27 cellular contexts compared by ENCODE assay signal in genomic region chr6:128216917-128217316, GRCh38.
"Had no signal": no experiment of that assay in that cellular context is flagged by ENCODE, and none has a peak within 500 bp of the region (broad histone marks: within the 10 kb centered on the region; RNA-seq: fewer than 3 reads in every experiment).

No MANE protein-coding gene starts in this region.

- H3K4me1 ChIP-seq: suprapubic skin, testis, thyroid gland, tibial artery, tibial nerve, transverse colon, upper lobe of left lung, upper lobe of right lung, uterus, vagina had no signal

- DNase-seq: stimulated activated CD4-positive, alpha-beta T cell treated with anti-CD3 and anti-CD28 coated beads, Interleukin-2, amount 100 ng/mL, for 48 hours; stimulated activated CD4-positive, alpha-beta T cell treated with anti-CD3 and anti-CD28 coated beads, Interleukin-4, amount 100 ng/mL, for 1 hour; stimulated activated CD4-positive, alpha-beta T cell treated with anti-CD3 and anti-CD28 coated beads, Interleukin-4, amount 100 ng/mL, for 24 hours; stimulated activated CD4-positive, alpha-beta T cell treated with anti-CD3 and anti-CD28 coated beads, Interleukin-4, amount 100 ng/mL, for 4 hours; stimulated activated CD8-positive, alpha-beta memory T cell treated with anti-CD3 and anti-CD28 coated beads, Interleukin-4, amount 100 ng/mL, for 48 hours; stimulated activated naive B cell treated with anti-CD40 and anti-IgM and Interleukin-4, amounts not matched to agents 10 μg/mL and 1 μg/mL and 100 μg/mL, for 72 hours; stimulated activated naive CD4-positive, alpha-beta T cell; stimulated activated naive CD4-positive, alpha-beta T cell treated with Interleukin-2 at 50 U/mL for 16 hours; stimulated activated naive CD8-positive, alpha-beta T cell treated with anti-CD3 and anti-CD28 coated beads, Interleukin-15, amount 100 ng/mL, for 72 hours; stimulated activated naive CD8-positive, alpha-beta T cell treated with anti-CD3 and anti-CD28 coated beads, Interleukin-15, Interleukin-2, amounts not matched to agents 100 U/mL and 50 U/mL, for 24 hours; stomach; substantia nigra; testis; thyroid gland; tibial artery; transverse colon; trophoblast cell; upper lobe of left lung; upper lobe of right lung; uterus had no signal

- H3K27me3 ChIP-seq: stomach, suprapubic skin, testis, thyroid gland, tibial artery, tibial nerve, transverse colon, upper lobe of left lung, upper lobe of right lung, uterus, vagina had no signal

- FAIRE-seq: urothelium cell line had no signal

- H3K4me3 ChIP-seq: stomach, suprapubic skin, testis, thoracic aorta, thyroid gland, tibial artery, tibial nerve, transverse colon, upper lobe of left lung, upper lobe of right lung, uterus, vagina had no signal

- ATAC-seq: stimulated activated effector memory CD8-positive, alpha-beta T cell treated with anti-CD3 and anti-CD28 coated beads, Interleukin-12 subunit alpha, Interleukin-12 subunit beta, amount 100 ng/mL, for 72 hours; stimulated activated memory B cell treated with anti-CD40 and anti-IgM and Interleukin-4, amounts not matched to agents 10 μg/mL and 1 μg/mL and 100 μg/mL, for 72 hours; stimulated activated naive B cell treated with anti-CD40 and anti-IgM and Interleukin-4, amounts not matched to agents 10 μg/mL and 1 μg/mL and 100 μg/mL, for 72 hours; stimulated activated naive CD8-positive, alpha-beta T cell treated with anti-CD3 and anti-CD28 coated beads, Interleukin-15, amount 100 ng/mL, for 72 hours; stimulated activated naive CD8-positive, alpha-beta T cell treated with anti-CD3 and anti-CD28 coated beads, Interleukin-15, Interleukin-2, amounts not matched to agents 100 U/mL and 50 U/mL, for 24 hours; upper lobe of right lung had no signal

- H3K36me3 ChIP-seq: suprapubic skin, thoracic aorta, thyroid gland, transverse colon, upper lobe of right lung, uterus, vagina had no signal

- H3K27ac ChIP-seq: stomach, suprapubic skin, testis, thoracic aorta, thyroid gland, tibial artery, tibial nerve, transverse colon, upper lobe of left lung, upper lobe of right lung, uterus, vagina had no signal
